In the genomic region with DNA sequence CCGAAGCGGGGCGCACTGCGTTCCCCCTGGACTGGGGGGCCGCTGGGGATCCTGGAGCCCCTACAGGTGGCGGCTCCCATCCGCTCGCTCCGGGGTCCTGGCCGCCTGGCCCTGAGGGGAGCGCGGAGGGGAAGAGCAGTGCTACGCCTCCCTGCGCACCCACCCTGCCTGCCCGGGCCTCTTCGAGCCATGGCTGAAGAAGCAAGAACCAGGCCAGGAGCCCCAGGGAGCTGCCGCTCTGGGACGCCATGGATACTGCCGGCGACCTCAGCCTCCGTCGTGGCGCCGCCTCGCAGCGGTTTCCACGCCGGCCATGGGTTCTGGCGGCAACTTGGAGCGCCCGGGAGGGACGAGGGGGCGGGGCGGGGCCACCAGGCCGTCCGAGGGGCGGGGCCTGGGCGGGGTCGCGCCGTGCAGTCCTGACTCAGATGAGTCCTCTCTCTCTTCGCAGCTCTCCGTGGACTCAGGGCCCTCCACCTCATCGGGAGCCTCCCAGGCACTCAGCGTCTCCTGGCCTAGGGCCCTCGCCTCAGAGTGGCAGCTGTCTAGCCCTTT, we compare ENCODE assay signal across 8 cellular contexts. TPM values are rescaled to one million over a fixed set of nuclear protein-coding genes. Genes with fewer than 3 reads are reported as not detected.
DNase-seq lines count a peak whose midpoint lies in the region; FAIRE-seq and TF ChIP-seq lines count a peak whose summit lies in the region.

No MANE protein-coding gene starts in this region.

- H2AK5ac ChIP-seq in mesenchymal stem cell (ENCODE audit: low read length, severe bottlenecking) = no peak overlapping the region

- FAIRE-seq in HTR-8/SVneo (lab: Jason Lieb, UNC) = no peak

- H3K4me2 ChIP-seq in mesenchymal stem cell (ENCODE audit: low read length, poor library complexity, severe bottlenecking) = peak overlapping the region; percentile 80

- DNase-seq in AG09319 (ENCODE audit: extremely low read depth, low read depth) (peak; percentile 3), HTR-8/SVneo (ENCODE audit: insufficient read length, low spot score) (peak; percentile 45), ecto neural progenitor cell (ENCODE audit: low spot score) (peak; percentile 88), mesenchymal stem cell (peak; percentile 48), NCI-H187 (lab: John Stamatoyannopoulos, UW) (no peak), NCI-H187 treated with DMSO at 0.1 percent for 48 hours (lab: John Stamatoyannopoulos, UW) (no peak)
- DNase-seq in activated CD4-positive, alpha-beta T cell treated with anti-CD3 and anti-CD28 coated beads, Interleukin-2, amount 50 U/mL, for 4 hours = peak; percentile 68 to 72
- DNase-seq in stimulated activated CD8-positive, alpha-beta memory T cell treated with anti-CD3 and anti-CD28 coated beads, Interleukin-2, amount 100 ng/mL, for 1 hour (ENCODE audit: low read depth in 2 of 2) = peak; percentile 53 to 56

- no peak overlapping the region for H2BK120ac ChIP-seq in mesenchymal stem cell (ENCODE audit: low read depth, low read length)

- no peak overlapping the region for H3K14ac ChIP-seq in mesenchymal stem cell (ENCODE audit: low read length in 2 of 2)

- H3K4me1 ChIP-seq in mesenchymal stem cell (ENCODE audit: control insufficient read depth, insufficient read depth, low read depth, low read length) = peaks cover 9% of the 10 kb centered on the region

- no peak overlapping the region for H2BK12ac ChIP-seq in mesenchymal stem cell (ENCODE audit: low read length in 2 of 2)

- peaks cover 13% of the 10 kb centered on the region for H3K9me3 ChIP-seq in mesenchymal stem cell (ENCODE audit: control insufficient read depth, low read length)

- H3K18ac ChIP-seq in mesenchymal stem cell (ENCODE audit: low read depth in 1 of 2, low read length in 2 of 2) = peak overlapping the region in 1 of 2 experiments; percentile 21

- no peak for TF ChIP-seq CTCF in AG09319 (IDR thresholded peaks at IDR 0.05; ENCODE audit: low read depth, low read length)

- no peaks in the 10 kb centered on the region for H3K36me3 ChIP-seq in mesenchymal stem cell (ENCODE audit: control insufficient read depth in 1 of 2, insufficient read depth in 2 of 2, low read depth in 1 of 2, low read length in 2 of 2)

- no peak overlapping the region for H4K91ac ChIP-seq in mesenchymal stem cell (ENCODE audit: low read length)

- peak overlapping the region in 1 of 2 experiments; percentile 70 for H3K23ac ChIP-seq in mesenchymal stem cell (ENCODE audit: low read length in 2 of 2)

- no peak overlapping the region for H3K27ac ChIP-seq in mesenchymal stem cell (ENCODE audit: low read length, poor library complexity, severe bottlenecking)

- no peak overlapping the region for H2BK5ac ChIP-seq in mesenchymal stem cell (ENCODE audit: low read depth, low read length, poor library complexity, severe bottlenecking)

- peaks cover 36 to 43% of the 10 kb centered on the region in 2 experiments for H3K27me3 ChIP-seq in mesenchymal stem cell (ENCODE audit: control insufficient read depth in 1 of 2, insufficient read depth in 1 of 2, low read length in 2 of 2)

- no peaks in the 10 kb centered on the region for H3K79me1 ChIP-seq in mesenchymal stem cell (replicated peaks; ENCODE audit: low read length, poor library complexity, severe bottlenecking)

- peak overlapping the region; percentile 93 for H2BK15ac ChIP-seq in mesenchymal stem cell (ENCODE audit: low read depth, poor library complexity, severe bottlenecking)

- H2AFZ ChIP-seq in mesenchymal stem cell (ENCODE audit: low read depth, low read length) = peak overlapping the region; percentile 83

- 8% methylated on average over 46 of the region's 46 CpGs for WGBS in mesenchymal stem cell

- no peak overlapping the region for H3K4ac ChIP-seq in mesenchymal stem cell (ENCODE audit: low read depth in 1 of 2, low read length in 2 of 2)

- H3K9ac ChIP-seq in mesenchymal stem cell (ENCODE audit: low read length) = peak overlapping the region; percentile 19

- H4K8ac ChIP-seq in mesenchymal stem cell (ENCODE audit: low read length) = peak overlapping the region; percentile 35

- peak overlapping the region; percentile 10 to 40 for H3K4me3 ChIP-seq in mesenchymal stem cell (ENCODE audit: insufficient read depth in 1 of 2, low read depth in 1 of 2, low read length in 2 of 2)

RNA-seq across cellular contexts. Expression of gene MYL3, which starts 50.9 kb away (rescaled TPM):
- polyA plus RNA-seq in mesenchymal stem cell (2013, experiment 1 of 2) = 0.25 TPM
- polyA plus RNA-seq in mesenchymal stem cell (2013, experiment 2 of 2) = 0.14 TPM

Comparison
In these comparisons a context has a peak if more than half of its experiments do, and no peak if none do; other contexts are left out.
1. DNase-seq: peak in AG09319 (single experiment), HTR-8/SVneo (single experiment), activated CD4-positive, alpha-beta T cell treated with anti-CD3 and anti-CD28 coated beads, Interleukin-2, amount 50 U/mL, for 4 hours (2 of 2), ecto neural progenitor cell (single experiment), mesenchymal stem cell (single experiment) and stimulated activated CD8-positive, alpha-beta memory T cell treated with anti-CD3 and anti-CD28 coated beads, Interleukin-2, amount 100 ng/mL, for 1 hour (2 of 2); none in NCI-H187 (0 of 2) and NCI-H187 treated with DMSO at 0.1 percent for 48 hours (single experiment).